In genomic region chr5:121462441-121462840, GRCh38 we compare ENCODE assay signal across 26 cellular contexts.
"Had no signal": no experiment of that assay in that cellular context is flagged by ENCODE, and none has a peak within 500 bp of the region (broad histone marks: within the 10 kb centered on the region; RNA-seq: fewer than 3 reads in every experiment).

No MANE protein-coding gene starts in this region.

- H3K4me1 Mint-ChIP-seq: memory B cell; naive thymus-derived CD4-positive, alpha-beta T cell; stimulated activated naive B cell treated with anti-CD40 and anti-IgM and Interleukin-4, amounts not matched to agents 10 μg/mL and 1 μg/mL and 100 μg/mL, for 72 hours had no signal

- H3K27ac ChIP-seq: left ventricle myocardium inferior, ovary, prostate gland, skin epidermis, stomach, suprapubic skin, thoracic aorta, tibial artery, upper lobe of right lung had no signal

- H3K27me3 ChIP-seq: ovary, stomach, suprapubic skin, tibial artery, upper lobe of right lung had no signal

- H3K36me3 ChIP-seq: left ventricle myocardium inferior, ovary, prostate gland, stomach, suprapubic skin, thoracic aorta, tibial artery, upper lobe of right lung had no signal

- H3K4me3 ChIP-seq: left ventricle myocardium inferior, mucosa of descending colon, ovary, prostate gland, skin epidermis, stomach, suprapubic skin, thoracic aorta, tibial artery, upper lobe of right lung had no signal

- H3K9me3 ChIP-seq: left ventricle myocardium inferior, mucosa of descending colon, ovary, prostate gland, stomach, suprapubic skin, thoracic aorta, tibial artery, upper lobe of right lung had no signal

- H3K36me3 Mint-ChIP-seq: memory B cell; naive thymus-derived CD4-positive, alpha-beta T cell; natural killer cell treated with Interleukin-12 subunit alpha and Interleukin-12 subunit beta and Interleukin-15 and Interleukin-18, amount 100 ng/mL, for 72 hours; stimulated activated naive B cell treated with anti-CD40 and anti-IgM and Interleukin-4, amounts not matched to agents 10 μg/mL and 1 μg/mL and 100 μg/mL, for 72 hours had no signal

- H3K9me3 Mint-ChIP-seq: memory B cell had no signal

- ATAC-seq: mucosa of descending colon; naive thymus-derived CD4-positive, alpha-beta T cell; natural killer cell treated with Interleukin-12 subunit alpha and Interleukin-12 subunit beta and Interleukin-15 and Interleukin-18, amount 100 ng/mL, for 72 hours; right cardiac atrium; sciatic nerve; stimulated activated naive B cell treated with anti-CD40 and anti-IgM and Interleukin-4, amounts not matched to agents 10 μg/mL and 1 μg/mL and 100 μg/mL, for 72 hours; stimulated activated naive CD8-positive, alpha-beta T cell treated with anti-CD3 and anti-CD28 coated beads, Interleukin-15, Interleukin-2, amounts not matched to agents 100 U/mL and 50 U/mL, for 24 hours; upper lobe of right lung had no signal

- H3K27me3 Mint-ChIP-seq: memory B cell; naive thymus-derived CD4-positive, alpha-beta T cell; natural killer cell treated with Interleukin-12 subunit alpha and Interleukin-12 subunit beta and Interleukin-15 and Interleukin-18, amount 100 ng/mL, for 72 hours; stimulated activated naive B cell treated with anti-CD40 and anti-IgM and Interleukin-4, amounts not matched to agents 10 μg/mL and 1 μg/mL and 100 μg/mL, for 72 hours had no signal

- H3K27ac Mint-ChIP-seq: memory B cell; naive thymus-derived CD4-positive, alpha-beta T cell; natural killer cell treated with Interleukin-12 subunit alpha and Interleukin-12 subunit beta and Interleukin-15 and Interleukin-18, amount 100 ng/mL, for 72 hours; stimulated activated naive B cell treated with anti-CD40 and anti-IgM and Interleukin-4, amounts not matched to agents 10 μg/mL and 1 μg/mL and 100 μg/mL, for 72 hours had no signal

- H3K4me1 ChIP-seq: left ventricle myocardium inferior, prostate gland, stomach, suprapubic skin, tibial artery, upper lobe of right lung had no signal

- DNase-seq: islet precursor cell; left ventricle myocardium inferior; midbrain; mucosa of descending colon; naive thymus-derived CD4-positive, alpha-beta T cell; ovary; posterior cingulate gyrus; retina; right cardiac atrium; stimulated activated CD4-positive, alpha-beta T cell treated with anti-CD3 and anti-CD28 coated beads, Interleukin-12 subunit alpha, Interleukin-12 subunit beta, amount 100 ng/mL, for 4 hours; stimulated activated CD4-positive, alpha-beta T cell treated with anti-CD3 and anti-CD28 coated beads, Interleukin-15, amount 100 ng/mL, for 24 hours; stimulated activated CD4-positive, alpha-beta T cell treated with anti-CD3 and anti-CD28 coated beads, Interleukin-2, amount 100 ng/mL, for 24 hours; stimulated activated CD4-positive, alpha-beta T cell treated with anti-CD3 and anti-CD28 coated beads, Interleukin-4, amount 100 ng/mL, for 1 hour; stimulated activated naive B cell treated with anti-CD40 and anti-IgM and Interleukin-4, amounts not matched to agents 10 μg/mL and 1 μg/mL and 100 μg/mL, for 72 hours; stimulated activated naive CD8-positive, alpha-beta T cell treated with anti-CD3 and anti-CD28 coated beads, Interleukin-15, Interleukin-2, amounts not matched to agents 100 U/mL and 50 U/mL, for 24 hours; stomach; tibial artery; trophoblast cell; upper lobe of right lung had no signal

- H3K4me3 Mint-ChIP-seq: memory B cell; naive thymus-derived CD4-positive, alpha-beta T cell; natural killer cell treated with Interleukin-12 subunit alpha and Interleukin-12 subunit beta and Interleukin-15 and Interleukin-18, amount 100 ng/mL, for 72 hours; stimulated activated naive B cell treated with anti-CD40 and anti-IgM and Interleukin-4, amounts not matched to agents 10 μg/mL and 1 μg/mL and 100 μg/mL, for 72 hours had no signal
